23 cellular contexts compared by ENCODE assay signal in the genomic region with DNA sequence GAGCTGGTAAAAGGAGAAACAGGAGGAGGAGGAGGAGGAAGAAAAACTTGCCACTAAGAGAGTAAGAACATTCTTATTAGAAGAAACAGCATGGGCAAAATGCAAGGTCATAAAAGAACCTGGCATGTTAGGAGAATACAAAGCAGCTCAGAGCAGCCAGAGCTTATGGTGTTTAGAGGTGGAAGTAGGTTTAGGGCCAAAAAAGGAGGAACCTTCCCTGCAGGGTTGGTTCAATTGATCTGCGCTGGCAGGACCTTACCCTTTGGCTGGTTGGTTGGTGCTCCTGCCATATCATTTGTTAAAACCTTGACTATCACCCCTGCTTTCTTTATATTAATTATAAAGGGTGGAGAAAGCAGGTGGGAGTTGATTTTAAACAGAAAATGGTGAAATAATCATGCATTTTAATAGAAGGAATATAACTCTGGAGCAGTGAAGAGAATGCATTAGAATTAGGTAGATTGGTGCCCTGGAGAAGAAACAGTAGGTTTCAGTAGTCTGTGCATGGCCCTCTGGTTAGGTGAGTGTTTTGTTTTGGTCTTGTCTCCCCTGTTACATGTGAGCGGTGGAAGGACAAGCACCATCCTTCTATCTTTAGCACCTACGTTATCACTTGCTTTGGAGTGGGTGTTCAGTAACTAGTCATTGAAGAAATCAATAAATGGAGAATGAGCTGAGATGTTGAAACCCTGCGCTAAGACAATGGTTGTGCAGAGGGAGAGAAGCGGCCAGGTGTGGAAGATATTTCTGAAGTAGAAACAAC.
"Had no signal": no experiment of that assay in that cellular context is flagged by ENCODE, and none has a peak within 500 bp of the region (broad histone marks: within the 10 kb centered on the region; RNA-seq: fewer than 3 reads in every experiment).

No MANE protein-coding gene starts in this region.

- H3K9ac ChIP-seq: parathyroid adenoma had no signal

- ATAC-seq: esophagus mucosa; left lung; sciatic nerve; stimulated activated memory B cell treated with anti-CD40 and anti-IgM and Interleukin-4, amounts not matched to agents 10 μg/mL and 1 μg/mL and 100 μg/mL, for 72 hours had no signal

- H3K27ac ChIP-seq: heart right ventricle, left lung, parathyroid adenoma, prostate gland, spleen, tibial artery had no signal

- H3K27me3 ChIP-seq: heart right ventricle, left lung, spleen, tibial artery had no signal

- DNase-seq: effector memory CD4-positive, alpha-beta T cell; heart right ventricle; hypothalamus; kidney glomerular epithelial cell; left lung; mesenchymal stem cell; midbrain; naive B cell; occipital lobe; spleen; stimulated activated CD4-positive, alpha-beta T cell treated with anti-CD3 and anti-CD28 coated beads, Interleukin-15, amount 100 ng/mL, for 24 hours; stimulated activated CD4-positive, alpha-beta T cell treated with anti-CD3 and anti-CD28 coated beads, Interleukin-1b, Interleukin-23, amount 100 ng/mL, for 48 hours; stimulated activated CD4-positive, alpha-beta T cell treated with anti-CD3 and anti-CD28 coated beads, Interleukin-4, amount 100 ng/mL, for 24 hours; tibial artery had no signal

- H2AFZ ChIP-seq: parathyroid adenoma had no signal

- FAIRE-seq: endometrium, frontal cortex, islet of Langerhans had no signal

- H3K4me1 ChIP-seq: left lung, prostate gland, spleen, tibial artery had no signal

- H3K4me3 ChIP-seq: heart right ventricle, left lung, lung, prostate gland, spleen, tibial artery had no signal

- H3K36me3 ChIP-seq: heart right ventricle, left lung, prostate gland, spleen, tibial artery had no signal

- H3K79me2 ChIP-seq: parathyroid adenoma had no signal

- H3K9me3 ChIP-seq: left lung, prostate gland, spleen, tibial artery had no signal
